1 cellular context compared by ENCODE assay signal in the genomic region with DNA sequence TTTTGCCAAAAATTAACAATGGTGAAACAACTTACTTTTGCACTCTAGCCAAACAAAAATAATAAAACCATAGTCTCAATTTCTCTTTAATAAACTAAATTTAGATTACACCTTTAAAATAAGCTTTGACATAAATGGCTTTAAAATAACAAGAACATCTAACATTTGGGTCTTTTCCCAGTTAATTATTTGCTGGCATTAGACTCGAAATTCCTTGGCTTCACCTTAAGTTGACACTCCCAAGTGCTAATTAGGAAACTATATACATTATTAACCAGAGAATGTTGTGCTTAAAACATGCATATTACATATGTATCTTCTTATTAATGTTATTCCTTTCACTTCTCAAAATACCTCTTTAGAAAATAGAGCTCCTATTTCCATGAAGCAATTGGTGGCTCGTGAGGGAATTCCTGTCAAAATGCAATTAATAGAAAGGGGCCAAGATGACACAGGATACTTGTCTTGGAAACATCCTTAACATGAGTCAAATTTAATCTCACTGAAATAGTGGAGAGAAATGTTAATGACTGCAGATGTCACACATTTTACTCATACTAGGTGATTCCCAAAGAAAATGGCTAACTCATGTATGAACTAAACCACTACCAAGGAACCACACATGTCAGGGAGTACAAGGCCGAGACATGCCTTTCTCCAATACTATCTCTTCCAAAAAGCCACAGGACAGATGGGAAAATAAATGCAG.
TF ChIP-seq lines count a peak whose summit lies in the region.

No MANE protein-coding gene starts in this region.

TF ChIP-seq in WTC11, 78 proteins besides CTCF, POLR2A, EP300 and RAD21 (continued from another document):
- TF ChIP-seq STAT6 (CRISPR knock-in tag; conservative IDR thresholded peaks at IDR 0.05; ENCODE audit: low read depth): no peak
TF ChIP-seq in WTC11: peak in this region for 0.
